Comparison of ENCODE assay signal across 1 cellular context in genomic region chr1:158112994-158113758, GRCh38.
TF ChIP-seq lines count a peak whose summit lies in the region.

No MANE protein-coding gene starts in this region.

TF ChIP-seq in H1, 55 proteins besides CTCF, POLR2A, EP300 and RAD21 (continued from another document):
- no peak for TF ChIP-seq ATF2 (IDR thresholded peaks at IDR 0.05; ENCODE audit: low read length)
- TF ChIP-seq RBBP5 (IDR thresholded peaks at IDR 0.05; ENCODE audit: borderline replicate concordance, low read depth, low read length) = peak; percentile 77; the same call in 1 of the 2 replicates
- TF ChIP-seq SIX5 (IDR thresholded peaks at IDR 0.05; ENCODE audit: low read depth, low read length) = no peak
- no peak for TF ChIP-seq CHD2 (IDR thresholded peaks at IDR 0.05; ENCODE audit: low read length)
- no peak for TF ChIP-seq CHD1 (IDR thresholded peaks at IDR 0.05; ENCODE audit: low read depth, low read length)
- no peak for TF ChIP-seq TEAD4 (IDR thresholded peaks at IDR 0.05; ENCODE audit: low read depth, low read length)
- no peak for TF ChIP-seq BRCA1 (IDR thresholded peaks at IDR 0.05; ENCODE audit: low read depth, low read length)
- TF ChIP-seq ATF3 (IDR thresholded peaks at IDR 0.05; ENCODE audit: insufficient read depth, low read depth, low read length) = no peak
- no peak for TF ChIP-seq KDM5A (IDR thresholded peaks at IDR 0.05; ENCODE audit: low read length)
- TF ChIP-seq TAF1 (IDR thresholded peaks at IDR 0.05; ENCODE audit: low read depth, low read length) = no peak
- no peak for TF ChIP-seq BCL11A (IDR thresholded peaks at IDR 0.05; ENCODE audit: low read depth in 2 of 2, low read length in 2 of 2)
- TF ChIP-seq RFX5 (IDR thresholded peaks at IDR 0.05; ENCODE audit: borderline replicate concordance, low read depth, low read length) = no peak
- TF ChIP-seq SRF (IDR thresholded peaks at IDR 0.05; ENCODE audit: low read depth, low read length) = no peak
- no peak for TF ChIP-seq SUZ12 (IDR thresholded peaks at IDR 0.05; ENCODE audit: low read length)
- TF ChIP-seq JUND (IDR thresholded peaks at IDR 0.05; ENCODE audit: low read length) = no peak
- TF ChIP-seq RNF2 (IDR thresholded peaks at IDR 0.05; ENCODE audit: borderline replicate concordance, low read depth, low read length, missing control alignments, poor library complexity, severe bottlenecking) = no peak
- TF ChIP-seq CEBPB (IDR thresholded peaks at IDR 0.05; ENCODE audit: low read depth, low read length) = no peak
- no peak for TF ChIP-seq RXRA (IDR thresholded peaks at IDR 0.05; ENCODE audit: insufficient read depth, low read depth, low read length)
- TF ChIP-seq SIRT6 (IDR thresholded peaks at IDR 0.05; ENCODE audit: low read length) = no peak
- peak; percentile 89 for TF ChIP-seq ASH2L (IDR thresholded peaks at IDR 0.05; ENCODE audit: low read length)
- no peak for TF ChIP-seq KDM1A (IDR thresholded peaks at IDR 0.05; ENCODE audit: borderline replicate concordance, low read length)
- no peak for TF ChIP-seq E2F6 (IDR thresholded peaks at IDR 0.05)
- TF ChIP-seq EGR1 (IDR thresholded peaks at IDR 0.05; ENCODE audit: borderline replicate concordance, low read depth, low read length) = 0 out of 2 replicates have a peak, but pooled peaks have one; percentile 21
- TF ChIP-seq SP4 (IDR thresholded peaks at IDR 0.05; ENCODE audit: low read length) = no peak
- no peak for TF ChIP-seq USF2 (IDR thresholded peaks at IDR 0.05; ENCODE audit: low read length)
- TF ChIP-seq KDM4A (IDR thresholded peaks at IDR 0.05; ENCODE audit: low read depth, low read length, severe bottlenecking) = peak; percentile 72
- TF ChIP-seq SP1 (IDR thresholded peaks at IDR 0.05; ENCODE audit: low read depth, low read length) = no peak
- no peak for TF ChIP-seq JUN (IDR thresholded peaks at IDR 0.05; ENCODE audit: low read depth, low read length)
- no peak for TF ChIP-seq POU5F1 (IDR thresholded peaks at IDR 0.05; ENCODE audit: low read depth, low read length)
- TF ChIP-seq HDAC6 (IDR thresholded peaks at IDR 0.05; ENCODE audit: low read depth, low read length) = no peak
- peak; percentile 46; the same call in 1 of the 2 replicates for TF ChIP-seq PHF8 (conservative IDR thresholded peaks at IDR 0.05; ENCODE audit: low read depth, low read length)
- TF ChIP-seq CREB1 (IDR thresholded peaks at IDR 0.05) = no peak
- TF ChIP-seq EZH2 (IDR thresholded peaks at IDR 0.05; ENCODE audit: low read depth, low read length, severe bottlenecking) = no peak
- 0 out of 2 replicates have a peak, but pooled peaks have one; percentile 36 for TF ChIP-seq GABPA (IDR thresholded peaks at IDR 0.05; ENCODE audit: borderline replicate concordance, insufficient read depth, low read length)
- TF ChIP-seq NANOG (IDR thresholded peaks at IDR 0.05; ENCODE audit: insufficient read depth, low read depth, low read length, poor library complexity, severe bottlenecking) = no peak
- no peak for TF ChIP-seq CHD7 (IDR thresholded peaks at IDR 0.05; ENCODE audit: insufficient replicate concordance, low read length)
- no peak for TF ChIP-seq SAP30 (IDR thresholded peaks at IDR 0.05; ENCODE audit: insufficient read depth, insufficient replicate concordance, low read length)
- no peak for TF ChIP-seq TBP (IDR thresholded peaks at IDR 0.05; ENCODE audit: low read depth, low read length)
- TF ChIP-seq BACH1 (IDR thresholded peaks at IDR 0.05; ENCODE audit: low read length) = no peak
- no peak for TF ChIP-seq MAFK (IDR thresholded peaks at IDR 0.05; ENCODE audit: low read depth, low read length)
- no peak for TF ChIP-seq CBX5 (IDR thresholded peaks at IDR 0.05; ENCODE audit: low read depth, low read length)
- TF ChIP-seq TCF12 (IDR thresholded peaks at IDR 0.05; ENCODE audit: low read depth, low read length) = no peak
- TF ChIP-seq ZNF274 (IDR thresholded peaks at IDR 0.05; ENCODE audit: borderline replicate concordance, extremely low read depth, low read length) = no peak
- no peak for TF ChIP-seq NRF1 (IDR thresholded peaks at IDR 0.05; ENCODE audit: low read depth, low read length)
- 0 out of 4 replicates have a peak, but pooled peaks of 1 of the 2 experiments have one; percentile 47 for TF ChIP-seq HDAC2 (IDR thresholded peaks at IDR 0.05; ENCODE audit: borderline replicate concordance in 1 of 2, low read depth in 2 of 2, low read length in 2 of 2)
- TF ChIP-seq YY1 (IDR thresholded peaks at IDR 0.05; ENCODE audit: low read depth, low read length) = peak; percentile 65; the same call in 1 of the 2 replicates
- TF ChIP-seq FOSL1 (IDR thresholded peaks at IDR 0.05; ENCODE audit: insufficient read depth, low read depth, low read length) = no peak
- TF ChIP-seq TAF7 (optimal IDR thresholded peaks at IDR 0.05; ENCODE audit: borderline replicate concordance, low read depth, low read length) = peak; percentile 8
